Comparison of ENCODE assay signal across 18 cellular contexts in genomic region chr22:22728382-22728781, GRCh38.
"Had no signal": no experiment of that assay in that cellular context is flagged by ENCODE, and none has a peak within 500 bp of the region (broad histone marks: within the 10 kb centered on the region; RNA-seq: fewer than 3 reads in every experiment).

No MANE protein-coding gene starts in this region.

- H3K27ac ChIP-seq: dorsolateral prefrontal cortex, gastroesophageal sphincter, heart left ventricle, left ventricle myocardium inferior, tibial nerve, vagina, VCaP had no signal

- DNase-seq: activated CD4-positive, alpha-beta T cell treated with anti-CD3 and anti-CD28 coated beads for 1 hour; activated CD4-positive, alpha-beta T cell treated with anti-CD3 and anti-CD28 coated beads, Interleukin-2, amount 50 U/mL, for 4 hours; dorsolateral prefrontal cortex; endodermal cell; erythroblast; heart left ventricle; left ventricle myocardium inferior; nephron progenitor cell; nucleus accumbens; retina; stimulated activated CD8-positive, alpha-beta memory T cell treated with anti-CD3 and anti-CD28 coated beads, Interleukin-4, amount 100 ng/mL, for 48 hours; stimulated activated naive CD8-positive, alpha-beta T cell treated with anti-CD3 and anti-CD28 coated beads, Interleukin-15, Interleukin-2, amounts not matched to agents 100 U/mL and 50 U/mL, for 24 hours; T1000 had no signal

- H3K36me3 ChIP-seq: gastroesophageal sphincter, heart left ventricle, left ventricle myocardium inferior, tibial nerve, vagina had no signal

- H3K4me3 Mint-ChIP-seq: activated naive CD8-positive, alpha-beta T cell; endodermal cell; nephron progenitor cell had no signal

- H3K4me3 ChIP-seq: dorsolateral prefrontal cortex, gastroesophageal sphincter, heart left ventricle, left ventricle myocardium inferior, tibial nerve, vagina had no signal

- ATAC-seq: gastroesophageal sphincter; heart left ventricle; stimulated activated naive CD8-positive, alpha-beta T cell treated with anti-CD3 and anti-CD28 coated beads, Interleukin-15, Interleukin-2, amounts not matched to agents 100 U/mL and 50 U/mL, for 24 hours had no signal

- H3K9me3 Mint-ChIP-seq: endodermal cell, nephron progenitor cell had no signal

- H3K27me3 ChIP-seq: vagina had no signal

- H3K27ac Mint-ChIP-seq: activated naive CD8-positive, alpha-beta T cell; endodermal cell; nephron progenitor cell had no signal

- H3K4me1 ChIP-seq: gastroesophageal sphincter, heart left ventricle, left ventricle myocardium inferior, tibial nerve, vagina had no signal

- H3K36me3 Mint-ChIP-seq: activated naive CD8-positive, alpha-beta T cell had no signal

- H3K27me3 Mint-ChIP-seq: activated naive CD8-positive, alpha-beta T cell had no signal

- H3K4me1 Mint-ChIP-seq: endodermal cell, nephron progenitor cell had no signal

- H3K9me3 ChIP-seq: gastroesophageal sphincter, heart left ventricle, left ventricle myocardium inferior, tibial nerve, vagina had no signal
